In the genomic region with DNA sequence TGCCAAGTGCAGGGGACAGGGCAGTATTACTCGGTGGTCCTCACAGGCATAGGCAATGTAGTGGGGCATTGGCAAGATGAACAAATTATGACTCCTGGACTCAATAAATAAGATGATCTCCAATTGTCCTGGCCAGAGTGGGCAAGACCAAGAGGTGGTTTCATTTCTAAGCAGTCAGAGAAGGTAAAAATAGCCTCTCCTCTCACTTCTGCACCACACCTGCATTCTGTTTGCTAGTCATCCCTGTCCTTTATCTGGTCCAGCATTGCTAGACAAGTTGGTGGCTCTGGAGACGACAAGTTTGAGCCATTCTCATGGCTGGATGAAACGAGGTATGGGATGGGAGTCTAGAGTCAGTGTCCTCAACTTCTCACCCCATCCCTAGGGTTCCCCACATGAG, we compare ENCODE assay signal across 13 cellular contexts.
DNase-seq lines count a peak whose midpoint lies in the region; ATAC-seq, FAIRE-seq and TF ChIP-seq lines count a peak whose summit lies in the region.
"Had no signal": no experiment of that assay in that cellular context is flagged by ENCODE, and none has a peak within 500 bp of the region (broad histone marks: within the 10 kb centered on the region; RNA-seq: fewer than 3 reads in every experiment).

No MANE protein-coding gene starts in this region.

- no peak overlapping the region for H3K4me3 Mint-ChIP-seq in stimulated activated naive CD8-positive, alpha-beta T cell treated with anti-CD3 and anti-CD28 coated beads, Interleukin-15, amount 100 ng/mL, for 72 hours
- H3K4me3 Mint-ChIP-seq in glutamatergic neuron (ENCODE audit: unreplicated experiment), result no peak overlapping the region
- H3K4me3 Mint-ChIP-seq in activated T-cell treated with anti-CD3 and anti-CD28 coated beads, Interleukin-2, amount 50 U/mL, for 24 hours, result no peak overlapping the region
- H3K4me3 Mint-ChIP-seq: activated T-cell treated with anti-CD3 and anti-CD28 coated beads, Interleukin-2, amount 50 U/mL, for 72 hours; CD4-positive, alpha-beta memory T cell; stimulated activated memory B cell treated with anti-CD40 and anti-IgM and Interleukin-4, amounts not matched to agents 10 μg/mL and 1 μg/mL and 100 μg/mL, for 72 hours had no signal

- no peaks in the 10 kb centered on the region for H3K4me1 Mint-ChIP-seq in stimulated activated naive CD8-positive, alpha-beta T cell treated with anti-CD3 and anti-CD28 coated beads, Interleukin-15, amount 100 ng/mL, for 72 hours
- H3K4me1 Mint-ChIP-seq in glutamatergic neuron (ENCODE audit: low read depth, unreplicated experiment), result no peaks in the 10 kb centered on the region
- H3K4me1 Mint-ChIP-seq in activated T-cell treated with anti-CD3 and anti-CD28 coated beads, Interleukin-2, amount 50 U/mL, for 24 hours (ENCODE audit: low read depth), result no peaks in the 10 kb centered on the region
- H3K4me1 Mint-ChIP-seq: CD4-positive, alpha-beta memory T cell had no signal

- peaks cover 0 to 5% of the 10 kb centered on the region in 2 donors for H3K9me3 Mint-ChIP-seq in stimulated activated naive CD8-positive, alpha-beta T cell treated with anti-CD3 and anti-CD28 coated beads, Interleukin-15, amount 100 ng/mL, for 72 hours
- peaks cover 7% of the 10 kb centered on the region for H3K9me3 Mint-ChIP-seq in glutamatergic neuron (ENCODE audit: unreplicated experiment)
- H3K9me3 Mint-ChIP-seq in activated T-cell treated with anti-CD3 and anti-CD28 coated beads, Interleukin-2, amount 50 U/mL, for 24 hours, result peaks cover 4% of the 10 kb centered on the region
- H3K9me3 Mint-ChIP-seq: activated T-cell treated with anti-CD3 and anti-CD28 coated beads, Interleukin-2, amount 50 U/mL, for 72 hours; stimulated activated memory B cell treated with anti-CD40 and anti-IgM and Interleukin-4, amounts not matched to agents 10 μg/mL and 1 μg/mL and 100 μg/mL, for 72 hours had no signal

- no peak overlapping the region for H3K27ac Mint-ChIP-seq in stimulated activated naive CD8-positive, alpha-beta T cell treated with anti-CD3 and anti-CD28 coated beads, Interleukin-15, amount 100 ng/mL, for 72 hours
- H3K27ac Mint-ChIP-seq in glutamatergic neuron (ENCODE audit: unreplicated experiment), result no peak overlapping the region
- H3K27ac Mint-ChIP-seq in activated T-cell treated with anti-CD3 and anti-CD28 coated beads, Interleukin-2, amount 50 U/mL, for 24 hours, result no peak overlapping the region
- H3K27ac Mint-ChIP-seq: activated T-cell treated with anti-CD3 and anti-CD28 coated beads, Interleukin-2, amount 50 U/mL, for 72 hours; CD4-positive, alpha-beta memory T cell; stimulated activated memory B cell treated with anti-CD40 and anti-IgM and Interleukin-4, amounts not matched to agents 10 μg/mL and 1 μg/mL and 100 μg/mL, for 72 hours had no signal

- no peak for DNase-seq in GM12891 (ENCODE audit: insufficient read length, low spot score)
- no peak for DNase-seq in stimulated activated naive CD8-positive, alpha-beta T cell treated with anti-CD3 and anti-CD28 coated beads, Interleukin-15, amount 100 ng/mL, for 72 hours
- DNase-seq in glutamatergic neuron, result no peak
- no peak for DNase-seq in activated T-cell treated with anti-CD3 and anti-CD28 coated beads, Interleukin-2, amount 50 U/mL, for 24 hours
- no peak for DNase-seq in NCI-H1436 (lab: John Stamatoyannopoulos, UW)
- DNase-seq: activated T-cell treated with anti-CD3 and anti-CD28 coated beads, Interleukin-2, amount 50 U/mL, for 72 hours; CD4-positive, alpha-beta memory T cell; Right ventricle myocardium superior had no signal

- peaks cover 4% of the 10 kb centered on the region for H3K36me3 Mint-ChIP-seq in glutamatergic neuron (ENCODE audit: unreplicated experiment)
- H3K36me3 Mint-ChIP-seq in activated T-cell treated with anti-CD3 and anti-CD28 coated beads, Interleukin-2, amount 50 U/mL, for 24 hours (ENCODE audit: low read depth), result no peaks in the 10 kb centered on the region
- H3K36me3 Mint-ChIP-seq: stimulated activated memory B cell treated with anti-CD40 and anti-IgM and Interleukin-4, amounts not matched to agents 10 μg/mL and 1 μg/mL and 100 μg/mL, for 72 hours had no signal

- ATAC-seq in GM19395 (IDR thresholded peaks at IDR 0.05; ENCODE audit: unreplicated experiment), result peak; percentile 85
- ATAC-seq in HG02588 (IDR thresholded peaks at IDR 0.05; ENCODE audit: unreplicated experiment), result peak; percentile 86
- ATAC-seq in HG03432 (IDR thresholded peaks at IDR 0.05; ENCODE audit: unreplicated experiment), result peak; percentile 61
- ATAC-seq in stimulated activated naive CD8-positive, alpha-beta T cell treated with anti-CD3 and anti-CD28 coated beads, Interleukin-15, amount 100 ng/mL, for 72 hours, result no peak
- ATAC-seq: activated T-cell treated with anti-CD3 and anti-CD28 coated beads, Interleukin-2, amount 50 U/mL, for 72 hours; stimulated activated memory B cell treated with anti-CD40 and anti-IgM and Interleukin-4, amounts not matched to agents 10 μg/mL and 1 μg/mL and 100 μg/mL, for 72 hours had no signal

- H3K27me3 Mint-ChIP-seq in stimulated activated naive CD8-positive, alpha-beta T cell treated with anti-CD3 and anti-CD28 coated beads, Interleukin-15, amount 100 ng/mL, for 72 hours, result peaks cover 15% of the 10 kb centered on the region
- H3K27me3 Mint-ChIP-seq in glutamatergic neuron (ENCODE audit: unreplicated experiment), result no peaks in the 10 kb centered on the region
- no peaks in the 10 kb centered on the region for H3K27me3 Mint-ChIP-seq in activated T-cell treated with anti-CD3 and anti-CD28 coated beads, Interleukin-2, amount 50 U/mL, for 24 hours
- H3K27me3 Mint-ChIP-seq: stimulated activated memory B cell treated with anti-CD40 and anti-IgM and Interleukin-4, amounts not matched to agents 10 μg/mL and 1 μg/mL and 100 μg/mL, for 72 hours had no signal

- TF ChIP-seq POLR2A in GM12891 (IDR thresholded peaks at IDR 0.05; ENCODE audit: low read depth, low read length), result no peak

- TF ChIP-seq CTCF in glutamatergic neuron (IDR thresholded peaks at IDR 0.05; ENCODE audit: partially characterized antibody, unreplicated experiment), result no peak

- FAIRE-seq in GM12891 (lab: Jason Lieb, UNC), result peak; percentile 85
- FAIRE-seq: islet of Langerhans had no signal

TF ChIP-seq in GM12891, 5 proteins besides CTCF, POLR2A, EP300 and RAD21:
- no peak for TF ChIP-seq PAX5 (IDR thresholded peaks at IDR 0.05; ENCODE audit: insufficient read depth, low read length, severe bottlenecking)
- TF ChIP-seq SPI1 (IDR thresholded peaks at IDR 0.05; ENCODE audit: low read depth, low read length), result peak; percentile 41; the same call in 1 of the 2 replicates
TF ChIP-seq in GM12891: peak in this region for 1.
